ENCODE assay signal across 28 cellular contexts in the genomic region with DNA sequence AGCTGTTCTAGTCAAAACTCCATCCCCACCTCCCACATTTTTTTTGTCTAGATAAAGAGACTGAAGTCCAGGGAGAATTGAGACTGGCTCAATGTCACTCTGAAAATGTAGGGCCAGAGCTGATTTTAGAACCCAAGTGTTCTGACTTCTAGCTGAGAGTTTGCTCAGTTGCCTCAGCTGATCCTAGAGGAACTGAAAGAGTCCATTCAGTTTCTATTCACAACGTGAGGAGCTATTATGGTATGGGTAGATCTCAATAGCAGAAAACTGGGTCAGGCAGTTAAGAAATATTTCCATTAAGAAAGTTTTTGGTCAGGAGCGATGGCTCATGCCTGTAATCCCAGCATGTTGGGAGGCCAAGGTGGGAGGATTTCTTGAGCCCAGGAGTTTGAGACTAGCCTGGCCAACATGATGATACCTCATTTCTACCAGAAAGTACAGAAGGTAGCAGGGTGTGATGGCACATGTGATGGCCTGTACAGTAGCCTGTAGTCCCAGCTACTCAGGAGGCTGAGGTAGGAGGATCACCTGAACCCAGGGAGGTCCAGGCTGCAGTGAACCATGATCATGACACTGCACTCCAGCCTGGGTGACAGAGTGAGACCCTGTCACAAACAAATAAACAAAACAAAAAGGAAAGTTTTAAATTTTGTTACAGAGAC.
A peak's percentile ranks its signal among the peaks of the same experiment; 100 is the strongest.
DNase-seq lines count a peak whose midpoint lies in the region; ATAC-seq lines count a peak whose summit lies in the region.
"Had no signal": no experiment of that assay in that cellular context is flagged by ENCODE, and none has a peak within 500 bp of the region (broad histone marks: within the 10 kb centered on the region; RNA-seq: fewer than 3 reads in every experiment).

No MANE protein-coding gene starts in this region.

- H3K27ac Mint-ChIP-seq in CD8-positive, alpha-beta memory T cell: no peak overlapping the region
- H3K27ac Mint-ChIP-seq: CD4-positive, alpha-beta T cell; natural killer cell treated with Interleukin-12 subunit alpha and Interleukin-12 subunit beta and Interleukin-15 and Interleukin-18, amount 100 ng/mL, for 72 hours; stimulated activated naive CD8-positive, alpha-beta T cell treated with anti-CD3 and anti-CD28 coated beads, Interleukin-15, amount 100 ng/mL, for 72 hours; T-helper 2 cell treated with Interferon-gamma antibody and Interleukin-4, amounts not matched to agents 5 μg/mL and 100 μg/mL, for 36 hours had no signal

- H3K4me1 Mint-ChIP-seq in CD8-positive, alpha-beta memory T cell: peaks cover 0 to 1% (median 0%) of the 10 kb centered on the region in 3 donors
- H3K4me1 Mint-ChIP-seq: stimulated activated naive CD8-positive, alpha-beta T cell treated with anti-CD3 and anti-CD28 coated beads, Interleukin-15, amount 100 ng/mL, for 72 hours had no signal

- peaks cover 0 to 4% (median 0%) of the 10 kb centered on the region in 5 donors for H3K9me3 Mint-ChIP-seq in CD8-positive, alpha-beta memory T cell
- H3K9me3 Mint-ChIP-seq: CD4-positive, alpha-beta T cell; natural killer cell treated with Interleukin-12 subunit alpha and Interleukin-12 subunit beta and Interleukin-15 and Interleukin-18, amount 100 ng/mL, for 72 hours; stimulated activated naive CD8-positive, alpha-beta T cell treated with anti-CD3 and anti-CD28 coated beads, Interleukin-15, amount 100 ng/mL, for 72 hours; T-helper 2 cell treated with Interferon-gamma antibody and Interleukin-4, amounts not matched to agents 5 μg/mL and 100 μg/mL, for 36 hours had no signal

- no peaks in the 10 kb centered on the region for H3K27me3 ChIP-seq in CD8-positive, alpha-beta memory T cell (ENCODE audit: insufficient read depth, low read length, poor library complexity, severe bottlenecking)
- H3K27me3 ChIP-seq: esophagus muscularis mucosa, foreskin keratinocyte, heart right ventricle, uterus had no signal

- POLR2A ChIA-PET in CD8-positive, alpha-beta memory T cell (lab: Charles Lee): no interaction called here

- H3K4me3 ChIP-seq in CD8-positive, alpha-beta memory T cell (ENCODE audit: low read length): no peak overlapping the region
- H3K4me3 ChIP-seq: esophagus muscularis mucosa, heart right ventricle, lower lobe of right lung, mucosa of descending colon, PC-9, uterus had no signal

- DNase-seq in NCI-H1694 treated with DMSO at 0.1 percent for 48 hours (lab: John Stamatoyannopoulos, UW): no peak
- no peak for DNase-seq in HCEC 1CT
- no peak for DNase-seq in CD8-positive, alpha-beta memory T cell
- DNase-seq: activated CD4-positive, alpha-beta T cell treated with anti-CD3 and anti-CD28 coated beads for 48 hours; activated gamma-delta T cell; activated T-cell treated with anti-CD3 and anti-CD28 coated beads, Interleukin-2, amount 50 U/mL, for 1 hour; CD4-positive, alpha-beta T cell; cortex of kidney; foreskin keratinocyte; heart right ventricle; Karpas-422; lower lobe of right lung; mucosa of descending colon; NCI-H1436 treated with DMSO at 0.1 percent for 48 hours; NCI-H2107; NCI-H446; PC-9; stimulated activated naive CD8-positive, alpha-beta T cell treated with anti-CD3 and anti-CD28 coated beads, Interleukin-15, amount 100 ng/mL, for 72 hours; uterus had no signal

- H3K27me3 Mint-ChIP-seq in CD8-positive, alpha-beta memory T cell: peaks cover 0 to 4% of the 10 kb centered on the region in 2 donors
- H3K27me3 Mint-ChIP-seq: CD4-positive, alpha-beta T cell; stimulated activated naive CD8-positive, alpha-beta T cell treated with anti-CD3 and anti-CD28 coated beads, Interleukin-15, amount 100 ng/mL, for 72 hours had no signal

- H3K4me1 ChIP-seq in CD8-positive, alpha-beta memory T cell (ENCODE audit: insufficient read depth, low read length): no peaks in the 10 kb centered on the region
- H3K4me1 ChIP-seq: foreskin keratinocyte, heart right ventricle, lower lobe of right lung, uterus had no signal

- ATAC-seq in GM18498 (IDR thresholded peaks at IDR 0.05; ENCODE audit: unreplicated experiment) (peak; percentile 93), GM19455 (IDR thresholded peaks at IDR 0.05; ENCODE audit: unreplicated experiment) (peak; percentile 63), HG02870 (IDR thresholded peaks at IDR 0.05; ENCODE audit: unreplicated experiment) (peak; percentile 68), HG03520 (IDR thresholded peaks at IDR 0.05; ENCODE audit: unreplicated experiment) (peak; percentile 69), GM19452 (IDR thresholded peaks at IDR 0.05; ENCODE audit: unreplicated experiment) (no peak)
- ATAC-seq: foreskin keratinocyte; heart right ventricle; lower lobe of right lung; mucosa of descending colon; natural killer cell treated with Interleukin-12 subunit alpha and Interleukin-12 subunit beta and Interleukin-15 and Interleukin-18, amount 100 ng/mL, for 72 hours; Right ventricle myocardium inferior; stimulated activated naive CD8-positive, alpha-beta T cell treated with anti-CD3 and anti-CD28 coated beads, Interleukin-15, amount 100 ng/mL, for 72 hours had no signal

- CTCF ChIA-PET in CD8-positive, alpha-beta memory T cell (lab: Charles Lee): no interaction called here

- H3K36me3 ChIP-seq in CD8-positive, alpha-beta memory T cell (ENCODE audit: insufficient read depth, low read length): no peaks in the 10 kb centered on the region
- H3K36me3 ChIP-seq: esophagus muscularis mucosa, heart right ventricle, lower lobe of right lung, uterus had no signal

- H3K27ac ChIP-seq in CD8-positive, alpha-beta memory T cell (ENCODE audit: low read depth, low read length): no peak overlapping the region
- H3K27ac ChIP-seq: esophagus muscularis mucosa, foreskin keratinocyte, heart right ventricle, lower lobe of right lung, PC-9, uterus had no signal

- H3K9me3 ChIP-seq in CD8-positive, alpha-beta memory T cell (ENCODE audit: low read length): no peaks in the 10 kb centered on the region
- H3K9me3 ChIP-seq: esophagus muscularis mucosa, heart right ventricle, lower lobe of right lung, mucosa of descending colon, uterus had no signal

- H3K36me3 Mint-ChIP-seq in CD8-positive, alpha-beta memory T cell: no peaks in the 10 kb centered on the region
- H3K36me3 Mint-ChIP-seq: natural killer cell treated with Interleukin-12 subunit alpha and Interleukin-12 subunit beta and Interleukin-15 and Interleukin-18, amount 100 ng/mL, for 72 hours had no signal

- no peak overlapping the region for H3K4me3 Mint-ChIP-seq in CD8-positive, alpha-beta memory T cell
- H3K4me3 Mint-ChIP-seq: CD4-positive, alpha-beta T cell; natural killer cell treated with Interleukin-12 subunit alpha and Interleukin-12 subunit beta and Interleukin-15 and Interleukin-18, amount 100 ng/mL, for 72 hours; stimulated activated naive CD8-positive, alpha-beta T cell treated with anti-CD3 and anti-CD28 coated beads, Interleukin-15, amount 100 ng/mL, for 72 hours; T-helper 2 cell treated with Interferon-gamma antibody and Interleukin-4, amounts not matched to agents 5 μg/mL and 100 μg/mL, for 36 hours had no signal
